Comparison of ENCODE assay signal across 1 cellular context in the genomic region with DNA sequence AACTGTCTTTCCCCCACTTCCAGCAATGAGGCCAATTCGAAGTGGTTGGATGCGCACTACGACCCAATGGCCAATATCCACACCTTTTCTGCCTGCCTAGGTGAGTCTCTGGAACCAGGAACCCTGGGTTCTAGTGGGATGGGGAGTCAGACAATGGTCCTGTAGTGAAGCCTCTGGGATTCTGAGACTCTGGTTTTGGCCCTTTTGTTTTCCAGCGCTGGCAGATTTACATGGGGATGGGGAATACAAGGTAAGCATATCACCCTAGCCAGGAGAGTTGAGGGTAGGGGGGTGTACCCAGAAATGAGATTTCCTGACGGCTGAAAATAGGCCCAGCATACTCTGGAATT.
A peak's percentile ranks its signal among the peaks of the same experiment; 100 is the strongest.
TF ChIP-seq lines count a peak whose summit lies in the region.

No MANE protein-coding gene starts in this region.

TF ChIP-seq in HCT116, 20 proteins besides CTCF, POLR2A, EP300 and RAD21 (continued from another document):
- TF ChIP-seq, protein P1, sequence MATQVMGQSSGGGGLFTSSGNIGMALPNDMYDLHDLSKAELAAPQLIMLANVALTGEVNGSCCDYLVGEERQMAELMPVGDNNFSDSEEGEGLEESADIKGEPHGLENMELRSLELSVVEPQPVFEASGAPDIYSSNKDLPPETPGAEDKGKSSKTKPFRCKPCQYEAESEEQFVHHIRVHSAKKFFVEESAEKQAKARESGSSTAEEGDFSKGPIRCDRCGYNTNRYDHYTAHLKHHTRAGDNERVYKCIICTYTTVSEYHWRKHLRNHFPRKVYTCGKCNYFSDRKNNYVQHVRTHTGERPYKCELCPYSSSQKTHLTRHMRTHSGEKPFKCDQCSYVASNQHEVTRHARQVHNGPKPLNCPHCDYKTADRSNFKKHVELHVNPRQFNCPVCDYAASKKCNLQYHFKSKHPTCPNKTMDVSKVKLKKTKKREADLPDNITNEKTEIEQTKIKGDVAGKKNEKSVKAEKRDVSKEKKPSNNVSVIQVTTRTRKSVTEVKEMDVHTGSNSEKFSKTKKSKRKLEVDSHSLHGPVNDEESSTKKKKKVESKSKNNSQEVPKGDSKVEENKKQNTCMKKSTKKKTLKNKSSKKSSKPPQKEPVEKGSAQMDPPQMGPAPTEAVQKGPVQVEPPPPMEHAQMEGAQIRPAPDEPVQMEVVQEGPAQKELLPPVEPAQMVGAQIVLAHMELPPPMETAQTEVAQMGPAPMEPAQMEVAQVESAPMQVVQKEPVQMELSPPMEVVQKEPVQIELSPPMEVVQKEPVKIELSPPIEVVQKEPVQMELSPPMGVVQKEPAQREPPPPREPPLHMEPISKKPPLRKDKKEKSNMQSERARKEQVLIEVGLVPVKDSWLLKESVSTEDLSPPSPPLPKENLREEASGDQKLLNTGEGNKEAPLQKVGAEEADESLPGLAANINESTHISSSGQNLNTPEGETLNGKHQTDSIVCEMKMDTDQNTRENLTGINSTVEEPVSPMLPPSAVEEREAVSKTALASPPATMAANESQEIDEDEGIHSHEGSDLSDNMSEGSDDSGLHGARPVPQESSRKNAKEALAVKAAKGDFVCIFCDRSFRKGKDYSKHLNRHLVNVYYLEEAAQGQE (IDR thresholded peaks at IDR 0.05; ENCODE audit: low read depth) = no peak
- TF ChIP-seq EZH2 (IDR thresholded peaks at IDR 0.05) (no peak), ELF1 (IDR thresholded peaks at IDR 0.05; ENCODE audit: borderline replicate concordance, low read depth) (no peak), ZFX (IDR thresholded peaks at IDR 0.05) (0 out of 2 replicates have a peak, but pooled peaks have one; percentile 42)
